27 cellular contexts compared by ENCODE assay signal in genomic region chr15:44910981-44911625, GRCh38. TPM values are rescaled to one million over a fixed set of nuclear protein-coding genes. Genes with fewer than 3 reads are reported as not detected.
"Had no signal": no experiment of that assay in that cellular context is flagged by ENCODE, and none has a peak within 500 bp of the region (broad histone marks: within the 10 kb centered on the region; RNA-seq: fewer than 3 reads in every experiment).

No MANE protein-coding gene starts in this region.

- H3K4me3 Mint-ChIP-seq: endodermal cell, natural killer cell had no signal

- H3K4me1 Mint-ChIP-seq: natural killer cell had no signal

- H3K36me3 Mint-ChIP-seq: natural killer cell had no signal

- DNase-seq: activated CD4-positive, alpha-beta T cell treated with anti-CD3 and anti-CD28 coated beads, Interleukin-2, amount 50 U/mL, for 1 hour; activated CD8-positive, alpha-beta memory T cell treated with anti-CD3 and anti-CD28 coated beads for 24 hours; activated CD8-positive, alpha-beta memory T cell treated with anti-CD3 and anti-CD28 coated beads, Interleukin-2, amount 50 U/mL, for 4 hours; activated gamma-delta T cell treated with Interleukin-2 at 50 U/mL for 16 hours; anterior cingulate cortex; body of pancreas; cortex of kidney; endodermal cell; heart right ventricle; islet precursor cell; left cardiac atrium; midbrain; natural killer cell; retina; sigmoid colon; stimulated activated CD4-positive, alpha-beta T cell treated with anti-CD3 and anti-CD28 coated beads, Interleukin-2, amount 100 ng/mL, for 48 hours; stimulated activated naive CD4-positive, alpha-beta T cell treated with Interleukin-2 at 50 U/mL for 16 hours; substantia nigra; T-helper 9 cell; thyroid gland; upper lobe of right lung had no signal

- H3K27ac Mint-ChIP-seq: endodermal cell, natural killer cell had no signal

- ATAC-seq: body of pancreas, heart right ventricle, left cardiac atrium, natural killer cell, upper lobe of right lung had no signal

- H3K9me3 Mint-ChIP-seq: natural killer cell had no signal

RNA-seq across cellular contexts. Expression of gene TERB2, which starts 45.4 kb away (rescaled TPM):
- total RNA-seq: body of pancreas; cardiac muscle cell; cerebellum; endodermal cell; heart right ventricle; left cardiac atrium; liver; osteoblast; posterior vena cava; sigmoid colon; T-helper 1 cell treated with Interleukin-12 subunit alpha and Interleukin-12 subunit beta and Interleukin-4 antibody, amounts not matched to agents 30 ng/mL and 1 ng/mL, for 36 hours; thyroid gland; upper lobe of right lung had no signal
